In the genomic region with DNA sequence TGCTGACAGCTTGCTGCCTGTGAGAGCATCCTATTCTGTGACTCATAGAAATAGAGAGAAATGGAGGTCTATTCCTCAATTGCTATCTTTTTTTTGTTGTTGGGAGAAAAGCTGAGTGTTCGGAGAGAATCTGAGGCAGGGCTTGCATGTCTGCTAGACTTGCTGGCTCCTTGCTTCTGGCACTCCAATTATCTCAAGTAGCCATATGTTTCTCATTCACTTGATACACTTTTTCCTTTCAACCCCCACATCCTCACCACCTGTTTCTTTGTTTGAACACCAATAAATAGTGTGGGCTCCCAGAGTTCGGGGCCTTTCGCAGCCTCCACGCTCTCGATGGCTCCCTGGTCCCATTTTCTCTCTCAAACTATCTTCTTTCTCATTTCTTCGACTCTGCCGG, we compare ENCODE assay signal across 17 cellular contexts.
A peak's percentile ranks its signal among the peaks of the same experiment; 100 is the strongest.
DNase-seq lines count a peak whose midpoint lies in the region; ATAC-seq and TF ChIP-seq lines count a peak whose summit lies in the region.
"Had no signal": no experiment of that assay in that cellular context is flagged by ENCODE, and none has a peak within 500 bp of the region (broad histone marks: within the 10 kb centered on the region; RNA-seq: fewer than 3 reads in every experiment).

No MANE protein-coding gene starts in this region.

- H3K27ac ChIP-seq in SK-N-MC, result peak overlapping the region; percentile 89
- H3K27ac ChIP-seq in mesendoderm (ENCODE audit: low read depth, low read length), result no peak overlapping the region
- H3K27ac ChIP-seq: HL-60 had no signal

- H2BK120ac ChIP-seq in mesendoderm (ENCODE audit: low read depth, low read length), result no peak overlapping the region

- H3K9me3 ChIP-seq in Loucy (ENCODE audit: insufficient read depth, low read depth, low read length) (no peaks in the 10 kb centered on the region), SK-N-MC (ENCODE audit: low read depth, low read length) (no peaks in the 10 kb centered on the region)

- H3K9ac ChIP-seq in Loucy (ENCODE audit: low read depth, low read length, poor library complexity, severe bottlenecking) (no peak overlapping the region), SK-N-MC (ENCODE audit: insufficient read length) (no peak overlapping the region), mesendoderm (ENCODE audit: low read length) (no peak overlapping the region)

- no peak overlapping the region for H4K5ac ChIP-seq in mesendoderm (ENCODE audit: low read length)

- no peaks in the 10 kb centered on the region for H3K4me1 ChIP-seq in Loucy (ENCODE audit: insufficient read depth, low read length, poor library complexity, severe bottlenecking)
- no peaks in the 10 kb centered on the region for H3K4me1 ChIP-seq in mesendoderm (ENCODE audit: control insufficient read depth, low read depth, low read length)

- H3K36me3 ChIP-seq in Loucy (ENCODE audit: insufficient read depth, low read length) (no peaks in the 10 kb centered on the region), SK-N-MC (ENCODE audit: insufficient read depth, low read length) (no peaks in the 10 kb centered on the region), mesendoderm (ENCODE audit: control insufficient read depth, insufficient read depth, low read length) (no peaks in the 10 kb centered on the region)

- ATAC-seq in GM18517 (IDR thresholded peaks at IDR 0.05; ENCODE audit: unreplicated experiment), result no peak
- ATAC-seq: GM23338 had no signal

- no peak overlapping the region for H3K18ac ChIP-seq in mesendoderm (ENCODE audit: low read length)

- no peak overlapping the region for H3K4me3 ChIP-seq in Loucy (ENCODE audit: low read length, poor library complexity, severe bottlenecking)
- peak overlapping the region; percentile 33; the same call in 1 of the 2 replicates for H3K4me3 ChIP-seq in SK-N-MC
- no peak overlapping the region for H3K4me3 ChIP-seq in mesendoderm (ENCODE audit: low read length)
- H3K4me3 ChIP-seq: GM23338 had no signal

- no peak overlapping the region for H2AK5ac ChIP-seq in mesendoderm (ENCODE audit: low read length)

- H4K20me1 ChIP-seq in Loucy (ENCODE audit: insufficient read depth, low read length, poor library complexity, severe bottlenecking), result no peaks in the 10 kb centered on the region

- DNase-seq in NCI-H2171 treated with DMSO at 0.1 percent for 48 hours (lab: John Stamatoyannopoulos, UW) (peak; percentile 89), SK-N-MC (ENCODE audit: low read depth, low spot score) (no peak), mesendoderm (peak; percentile 27), NK-92 (lab: John Stamatoyannopoulos, UW; ENCODE audit: unreplicated experiment) (no peak), germinal center (ENCODE audit: low spot score) (no peak)
- DNase-seq: ACHN; Calu3; CD4-positive, alpha-beta T cell; DND-41; GF-D8; NCI-H1048; NCI-H2081; NCI-H510A had no signal

- H4K8ac ChIP-seq in mesendoderm (ENCODE audit: low read depth, low read length), result no peak overlapping the region

- H3K4ac ChIP-seq in mesendoderm (ENCODE audit: low read depth, low read length), result peak overlapping the region; percentile 24

- H3F3A ChIP-seq in Loucy (ENCODE audit: low read depth), result no peaks in the 10 kb centered on the region

- WGBS in mesendoderm (ENCODE audit: extremely low coverage, insufficient coverage, low lambda C conversion rate), result no CpG with 5 or more reads among the region's 7 CpGs

- no peak overlapping the region for H2BK5ac ChIP-seq in mesendoderm (ENCODE audit: low read length)

- no peaks in the 10 kb centered on the region for H3K79me2 ChIP-seq in Loucy (ENCODE audit: insufficient read depth, low read length)
- H3K79me2 ChIP-seq in mesendoderm (ENCODE audit: control insufficient read depth, insufficient read depth, low read length), result no peaks in the 10 kb centered on the region

- no peak overlapping the region for H3K56ac ChIP-seq in mesendoderm (ENCODE audit: low read length)

- no peak for TF ChIP-seq CTCF in Loucy (conservative IDR thresholded peaks at IDR 0.05; ENCODE audit: low read length)

- H3K9me2 ChIP-seq in Loucy (replicated peaks; ENCODE audit: low read depth, low read length), result no peaks in the 10 kb centered on the region

- no peak overlapping the region for H3K4me2 ChIP-seq in Loucy (ENCODE audit: low read depth, low read length, poor library complexity, severe bottlenecking)
- no peak overlapping the region for H3K4me2 ChIP-seq in mesendoderm (ENCODE audit: low read length)
- H3K4me2 ChIP-seq: GM23338 had no signal

- H3K27me3 ChIP-seq in Loucy (ENCODE audit: insufficient read depth, low read length, poor library complexity, severe bottlenecking) (no peaks in the 10 kb centered on the region), mesendoderm (ENCODE audit: insufficient read depth, low read length, poor library complexity) (no peaks in the 10 kb centered on the region)

- H2BK15ac ChIP-seq in mesendoderm (replicated peaks; ENCODE audit: low read depth), result no peak overlapping the region

- no peak overlapping the region for H3K23ac ChIP-seq in mesendoderm (ENCODE audit: low read length)

- H3K79me1 ChIP-seq in mesendoderm (ENCODE audit: low read length), result no peaks in the 10 kb centered on the region

- 0 out of 2 replicates have a peak overlapping the region, but pooled peaks have one; percentile 19 for H2AFZ ChIP-seq in Loucy (ENCODE audit: low read length)
- H2AFZ ChIP-seq: GM23338 had no signal

Comparison
In these comparisons a context has a peak if more than half of its experiments do, and no peak if none do; other contexts are left out.
1. DNase-seq: peak in NCI-H2171 treated with DMSO at 0.1 percent for 48 hours (single experiment) and mesendoderm (single experiment); none in SK-N-MC (single experiment), NK-92 (single experiment) and germinal center (single experiment).